27 cellular contexts compared by ENCODE assay signal in genomic region chr6:25329156-25329555, GRCh38.
"Had no signal": no experiment of that assay in that cellular context is flagged by ENCODE, and none has a peak within 500 bp of the region (broad histone marks: within the 10 kb centered on the region; RNA-seq: fewer than 3 reads in every experiment).

No MANE protein-coding gene starts in this region.

- FAIRE-seq: urothelium cell line had no signal

- DNase-seq: activated CD4-positive, alpha-beta T cell treated with anti-CD3 and anti-CD28 coated beads for 4 hours; activated CD4-positive, alpha-beta T cell treated with anti-CD3 and anti-CD28 coated beads, Interleukin-2, amount 50 U/mL, for 4 hours; activated CD4-positive, CD25-positive, alpha-beta regulatory T cell; activated CD8-positive, alpha-beta memory T cell treated with anti-CD3 and anti-CD28 coated beads for 24 hours; activated gamma-delta T cell; activated naive CD4-positive, alpha-beta T cell treated with anti-CD3 and anti-CD28 coated beads, Interleukin-2, amount 10 ng/mL, durations not matched to agents 7 days and 5 days; activated naive CD8-positive, alpha-beta T cell treated with anti-CD3 and anti-CD28 coated beads, Interleukin-2, amount 10 ng/mL, durations not matched to agents 7 days and 5 days; cortex of kidney; effector memory CD8-positive, alpha-beta T cell; foreskin fibroblast; heart left ventricle; mesenchymal stem cell; stimulated activated CD4-positive, alpha-beta T cell treated with anti-CD3 and anti-CD28 coated beads, Interleukin-4, amount 100 ng/mL, for 24 hours; T-helper 1 cell; trophoblast cell had no signal

- H3K36me3 Mint-ChIP-seq: activated naive CD4-positive, alpha-beta T cell treated with anti-CD3 and anti-CD28 coated beads, Interleukin-2, amount 10 ng/mL, durations not matched to agents 7 days and 5 days; activated naive CD8-positive, alpha-beta T cell treated with anti-CD3 and anti-CD28 coated beads, Interleukin-2, amount 10 ng/mL, durations not matched to agents 7 days and 5 days; brain; natural killer cell treated with Interleukin-12 subunit alpha and Interleukin-12 subunit beta and Interleukin-15 and Interleukin-18, amount 100 ng/mL, for 72 hours; stimulated activated effector memory CD8-positive, alpha-beta T cell treated with anti-CD3 and anti-CD28 coated beads, Interleukin-12 subunit alpha, Interleukin-12 subunit beta, amount 100 ng/mL, for 72 hours had no signal

- H3K4me3 Mint-ChIP-seq: activated naive CD4-positive, alpha-beta T cell treated with anti-CD3 and anti-CD28 coated beads, Interleukin-2, amount 10 ng/mL, durations not matched to agents 7 days and 5 days; activated naive CD8-positive, alpha-beta T cell treated with anti-CD3 and anti-CD28 coated beads, Interleukin-2, amount 10 ng/mL, durations not matched to agents 7 days and 5 days; activated T-helper 1 cell treated with anti-CD3 and anti-CD28 coated beads, Interleukin-12 subunit alpha, Interleukin-12 subunit beta, Interleukin-2, Interleukin-4 antibody, amounts not matched to agents 30 ng/mL and 10 ng/mL and 1 ng/mL, durations not matched to agents 14 hours and 24 hours and 36 hours; effector memory CD8-positive, alpha-beta T cell; natural killer cell treated with Interleukin-12 subunit alpha and Interleukin-12 subunit beta and Interleukin-15 and Interleukin-18, amount 100 ng/mL, for 72 hours; stimulated activated effector memory CD8-positive, alpha-beta T cell treated with anti-CD3 and anti-CD28 coated beads, Interleukin-12 subunit alpha, Interleukin-12 subunit beta, amount 100 ng/mL, for 72 hours; stimulated activated naive CD8-positive, alpha-beta T cell treated with anti-CD3 and anti-CD28 coated beads, Interleukin-15, Interleukin-2, amounts not matched to agents 100 ng/mL and 50 ng/mL, for 24 hours; T-helper 2 cell treated with Interferon-gamma antibody and Interleukin-4, amounts not matched to agents 5 μg/mL and 100 μg/mL, for 36 hours had no signal

- H3K27ac ChIP-seq: ascending aorta, cardiac muscle cell, heart left ventricle, skin epidermis, thoracic aorta had no signal

- H3K36me3 ChIP-seq: ascending aorta, cardiac muscle cell, heart left ventricle, thoracic aorta had no signal

- H3K27me3 Mint-ChIP-seq: activated naive CD4-positive, alpha-beta T cell treated with anti-CD3 and anti-CD28 coated beads, Interleukin-2, amount 10 ng/mL, durations not matched to agents 7 days and 5 days; activated naive CD8-positive, alpha-beta T cell treated with anti-CD3 and anti-CD28 coated beads, Interleukin-2, amount 10 ng/mL, durations not matched to agents 7 days and 5 days; brain; stimulated activated naive CD8-positive, alpha-beta T cell treated with anti-CD3 and anti-CD28 coated beads, Interleukin-15, Interleukin-2, amounts not matched to agents 100 ng/mL and 50 ng/mL, for 24 hours had no signal

- H3K4me3 ChIP-seq: ascending aorta, cardiac muscle cell, heart left ventricle, skin epidermis, thoracic aorta had no signal

- H3K9me3 ChIP-seq: ascending aorta, heart left ventricle, thoracic aorta had no signal

- H3K9me3 Mint-ChIP-seq: activated naive CD4-positive, alpha-beta T cell treated with anti-CD3 and anti-CD28 coated beads, Interleukin-2, amount 10 ng/mL, durations not matched to agents 7 days and 5 days; activated naive CD8-positive, alpha-beta T cell treated with anti-CD3 and anti-CD28 coated beads, Interleukin-2, amount 10 ng/mL, durations not matched to agents 7 days and 5 days; activated T-helper 1 cell treated with anti-CD3 and anti-CD28 coated beads, Interleukin-12 subunit alpha, Interleukin-12 subunit beta, Interleukin-2, Interleukin-4 antibody, amounts not matched to agents 30 ng/mL and 10 ng/mL and 1 ng/mL, durations not matched to agents 14 hours and 24 hours and 36 hours; brain; effector memory CD8-positive, alpha-beta T cell; natural killer cell treated with Interleukin-12 subunit alpha and Interleukin-12 subunit beta and Interleukin-15 and Interleukin-18, amount 100 ng/mL, for 72 hours; stimulated activated effector memory CD8-positive, alpha-beta T cell treated with anti-CD3 and anti-CD28 coated beads, Interleukin-12 subunit alpha, Interleukin-12 subunit beta, amount 100 ng/mL, for 72 hours; stimulated activated naive CD8-positive, alpha-beta T cell treated with anti-CD3 and anti-CD28 coated beads, Interleukin-15, Interleukin-2, amounts not matched to agents 100 ng/mL and 50 ng/mL, for 24 hours; T-helper 2 cell treated with Interferon-gamma antibody and Interleukin-4, amounts not matched to agents 5 μg/mL and 100 μg/mL, for 36 hours had no signal

- H3K27me3 ChIP-seq: ascending aorta, cardiac muscle cell, heart left ventricle had no signal

- H3K4me1 Mint-ChIP-seq: activated naive CD4-positive, alpha-beta T cell treated with anti-CD3 and anti-CD28 coated beads, Interleukin-2, amount 10 ng/mL, durations not matched to agents 7 days and 5 days; activated naive CD8-positive, alpha-beta T cell treated with anti-CD3 and anti-CD28 coated beads, Interleukin-2, amount 10 ng/mL, durations not matched to agents 7 days and 5 days; stimulated activated effector memory CD8-positive, alpha-beta T cell treated with anti-CD3 and anti-CD28 coated beads, Interleukin-12 subunit alpha, Interleukin-12 subunit beta, amount 100 ng/mL, for 72 hours had no signal

- ATAC-seq: effector memory CD8-positive, alpha-beta T cell; heart left ventricle; natural killer cell treated with Interleukin-12 subunit alpha and Interleukin-12 subunit beta and Interleukin-15 and Interleukin-18, amount 100 ng/mL, for 72 hours; sciatic nerve; stimulated activated effector memory CD8-positive, alpha-beta T cell treated with anti-CD3 and anti-CD28 coated beads, Interleukin-12 subunit alpha, Interleukin-12 subunit beta, amount 100 ng/mL, for 72 hours had no signal
